In the genomic region with DNA sequence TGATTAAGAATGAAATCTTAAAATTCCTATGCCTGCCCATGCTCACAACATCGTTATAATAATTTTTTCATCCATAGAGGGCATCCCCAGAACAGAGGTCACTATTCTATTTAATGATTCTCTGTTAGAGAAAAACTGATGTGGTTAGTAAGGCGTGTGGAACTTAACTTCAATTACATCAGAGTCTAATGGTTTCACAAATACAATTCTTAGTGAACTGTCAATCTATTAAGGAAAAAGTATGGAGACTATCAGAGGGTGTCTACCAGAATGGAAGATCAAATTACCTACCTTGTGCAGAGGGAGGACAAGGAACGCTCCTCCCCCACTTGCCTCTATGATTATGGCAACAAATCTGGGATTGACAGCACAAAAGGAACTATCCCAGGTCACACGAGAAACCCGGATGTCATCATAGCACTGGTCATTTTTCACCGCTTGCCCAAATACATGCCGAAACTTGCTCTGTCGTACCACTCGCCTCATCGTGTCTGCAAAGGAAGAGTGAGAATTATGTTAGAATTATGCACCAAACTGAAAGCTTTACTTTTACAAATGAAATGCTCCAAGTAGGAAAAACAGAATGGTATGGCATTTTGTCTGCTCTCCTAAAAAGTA, we compare ENCODE assay signal across 1 cellular context.
TF ChIP-seq lines count a peak whose summit lies in the region.

No MANE protein-coding gene starts in this region.

TF ChIP-seq in K562, 482 proteins besides CTCF, POLR2A, EP300 and RAD21 (continues in another document):
- TF ChIP-seq KDM1A (IDR thresholded peaks at IDR 0.05) (peak; percentile 46 to 48; a peak in 3 of 4 replicates), PHF21A (IDR thresholded peaks at IDR 0.05; ENCODE audit: borderline replicate concordance, low read depth) (0 out of 2 replicates have a peak, but pooled peaks have one; percentile 58), ZSCAN29 (IDR thresholded peaks at IDR 0.05) (no peak), POLR2B (IDR thresholded peaks at IDR 0.05; ENCODE audit: low read depth, partially characterized antibody) (no peak), RCOR1 (IDR thresholded peaks at IDR 0.05; ENCODE audit: borderline replicate concordance in 1 of 2, low read depth in 2 of 2, low read length in 2 of 2) (0 out of 4 replicates have a peak, but pooled peaks of 1 of the 2 experiments have one; percentile 34), OTX1 (CRISPR knock-in tag; IDR thresholded peaks at IDR 0.05) (no peak), CREB1 (IDR thresholded peaks at IDR 0.05) (no peak), CREB1 (CRISPR knock-in tag; IDR thresholded peaks at IDR 0.05) (0 out of 2 replicates have a peak, but pooled peaks have one; percentile 36), YY1 (IDR thresholded peaks at IDR 0.05; ENCODE audit: borderline replicate concordance in 1 of 3, control insufficient read depth in 1 of 3, extremely low read depth in 1 of 3, insufficient read depth in 3 of 3, insufficient read length in 1 of 3, insufficient replicate concordance in 2 of 3, low read depth in 1 of 3, low read length in 2 of 3) (no peak), NCOR1 (IDR thresholded peaks at IDR 0.05) (no peak), ZBTB40 (IDR thresholded peaks at IDR 0.05) (peak; percentile 26; the same call in 1 of the 2 replicates), ZBTB40 (CRISPR knock-in tag; IDR thresholded peaks at IDR 0.05) (no peak), MEIS2 (IDR thresholded peaks at IDR 0.05; ENCODE audit: partially characterized antibody) (peak; percentile 81), NR2C2 (CRISPR knock-in tag; IDR thresholded peaks at IDR 0.05) (no peak), NR2C2 (tag; IDR thresholded peaks at IDR 0.05) (peak; percentile 55), JUND (IDR thresholded peaks at IDR 0.05; ENCODE audit: borderline replicate concordance, low read depth, low read length) (no peak), JUND (tag; IDR thresholded peaks at IDR 0.05; ENCODE audit: borderline replicate concordance, low read depth, low read length) (0 out of 3 replicates have a peak, but pooled peaks have one; percentile 20), NCOA6 (IDR thresholded peaks at IDR 0.05) (0 out of 2 replicates have a peak, but pooled peaks have one; percentile 4), MCM2 (IDR thresholded peaks at IDR 0.05; ENCODE audit: low read depth) (no peak), WHSC1 (IDR thresholded peaks at IDR 0.05; ENCODE audit: low read length) (no peak), PKNOX1 (IDR thresholded peaks at IDR 0.05) (peak; percentile 89), PBX2 (CRISPR knock-in tag; IDR thresholded peaks at IDR 0.05; ENCODE audit: low read depth) (no peak), PBX2 (tag; conservative IDR thresholded peaks at IDR 0.05; ENCODE audit: low read depth) (peak; percentile 84)
- TF ChIP-seq, protein P1, sequence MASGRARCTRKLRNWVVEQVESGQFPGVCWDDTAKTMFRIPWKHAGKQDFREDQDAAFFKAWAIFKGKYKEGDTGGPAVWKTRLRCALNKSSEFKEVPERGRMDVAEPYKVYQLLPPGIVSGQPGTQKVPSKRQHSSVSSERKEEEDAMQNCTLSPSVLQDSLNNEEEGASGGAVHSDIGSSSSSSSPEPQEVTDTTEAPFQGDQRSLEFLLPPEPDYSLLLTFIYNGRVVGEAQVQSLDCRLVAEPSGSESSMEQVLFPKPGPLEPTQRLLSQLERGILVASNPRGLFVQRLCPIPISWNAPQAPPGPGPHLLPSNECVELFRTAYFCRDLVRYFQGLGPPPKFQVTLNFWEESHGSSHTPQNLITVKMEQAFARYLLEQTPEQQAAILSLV (tag; IDR thresholded peaks at IDR 0.05): no peak
- TF ChIP-seq, protein P2, sequence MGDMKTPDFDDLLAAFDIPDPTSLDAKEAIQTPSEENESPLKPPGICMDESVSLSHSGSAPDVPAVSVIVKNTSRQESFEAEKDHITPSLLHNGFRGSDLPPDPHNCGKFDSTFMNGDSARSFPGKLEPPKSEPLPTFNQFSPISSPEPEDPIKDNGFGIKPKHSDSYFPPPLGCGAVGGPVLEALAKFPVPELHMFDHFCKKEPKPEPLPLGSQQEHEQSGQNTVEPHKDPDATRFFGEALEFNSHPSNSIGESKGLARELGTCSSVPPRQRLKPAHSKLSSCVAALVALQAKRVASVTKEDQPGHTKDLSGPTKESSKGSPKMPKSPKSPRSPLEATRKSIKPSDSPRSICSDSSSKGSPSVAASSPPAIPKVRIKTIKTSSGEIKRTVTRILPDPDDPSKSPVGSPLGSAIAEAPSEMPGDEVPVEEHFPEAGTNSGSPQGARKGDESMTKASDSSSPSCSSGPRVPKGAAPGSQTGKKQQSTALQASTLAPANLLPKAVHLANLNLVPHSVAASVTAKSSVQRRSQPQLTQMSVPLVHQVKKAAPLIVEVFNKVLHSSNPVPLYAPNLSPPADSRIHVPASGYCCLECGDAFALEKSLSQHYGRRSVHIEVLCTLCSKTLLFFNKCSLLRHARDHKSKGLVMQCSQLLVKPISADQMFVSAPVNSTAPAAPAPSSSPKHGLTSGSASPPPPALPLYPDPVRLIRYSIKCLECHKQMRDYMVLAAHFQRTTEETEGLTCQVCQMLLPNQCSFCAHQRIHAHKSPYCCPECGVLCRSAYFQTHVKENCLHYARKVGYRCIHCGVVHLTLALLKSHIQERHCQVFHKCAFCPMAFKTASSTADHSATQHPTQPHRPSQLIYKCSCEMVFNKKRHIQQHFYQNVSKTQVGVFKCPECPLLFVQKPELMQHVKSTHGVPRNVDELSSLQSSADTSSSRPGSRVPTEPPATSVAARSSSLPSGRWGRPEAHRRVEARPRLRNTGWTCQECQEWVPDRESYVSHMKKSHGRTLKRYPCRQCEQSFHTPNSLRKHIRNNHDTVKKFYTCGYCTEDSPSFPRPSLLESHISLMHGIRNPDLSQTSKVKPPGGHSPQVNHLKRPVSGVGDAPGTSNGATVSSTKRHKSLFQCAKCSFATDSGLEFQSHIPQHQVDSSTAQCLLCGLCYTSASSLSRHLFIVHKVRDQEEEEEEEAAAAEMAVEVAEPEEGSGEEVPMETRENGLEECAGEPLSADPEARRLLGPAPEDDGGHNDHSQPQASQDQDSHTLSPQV (IDR thresholded peaks at IDR 0.05): peak; percentile 21; the same call in 1 of the 2 replicates
- TF ChIP-seq, protein P3, sequence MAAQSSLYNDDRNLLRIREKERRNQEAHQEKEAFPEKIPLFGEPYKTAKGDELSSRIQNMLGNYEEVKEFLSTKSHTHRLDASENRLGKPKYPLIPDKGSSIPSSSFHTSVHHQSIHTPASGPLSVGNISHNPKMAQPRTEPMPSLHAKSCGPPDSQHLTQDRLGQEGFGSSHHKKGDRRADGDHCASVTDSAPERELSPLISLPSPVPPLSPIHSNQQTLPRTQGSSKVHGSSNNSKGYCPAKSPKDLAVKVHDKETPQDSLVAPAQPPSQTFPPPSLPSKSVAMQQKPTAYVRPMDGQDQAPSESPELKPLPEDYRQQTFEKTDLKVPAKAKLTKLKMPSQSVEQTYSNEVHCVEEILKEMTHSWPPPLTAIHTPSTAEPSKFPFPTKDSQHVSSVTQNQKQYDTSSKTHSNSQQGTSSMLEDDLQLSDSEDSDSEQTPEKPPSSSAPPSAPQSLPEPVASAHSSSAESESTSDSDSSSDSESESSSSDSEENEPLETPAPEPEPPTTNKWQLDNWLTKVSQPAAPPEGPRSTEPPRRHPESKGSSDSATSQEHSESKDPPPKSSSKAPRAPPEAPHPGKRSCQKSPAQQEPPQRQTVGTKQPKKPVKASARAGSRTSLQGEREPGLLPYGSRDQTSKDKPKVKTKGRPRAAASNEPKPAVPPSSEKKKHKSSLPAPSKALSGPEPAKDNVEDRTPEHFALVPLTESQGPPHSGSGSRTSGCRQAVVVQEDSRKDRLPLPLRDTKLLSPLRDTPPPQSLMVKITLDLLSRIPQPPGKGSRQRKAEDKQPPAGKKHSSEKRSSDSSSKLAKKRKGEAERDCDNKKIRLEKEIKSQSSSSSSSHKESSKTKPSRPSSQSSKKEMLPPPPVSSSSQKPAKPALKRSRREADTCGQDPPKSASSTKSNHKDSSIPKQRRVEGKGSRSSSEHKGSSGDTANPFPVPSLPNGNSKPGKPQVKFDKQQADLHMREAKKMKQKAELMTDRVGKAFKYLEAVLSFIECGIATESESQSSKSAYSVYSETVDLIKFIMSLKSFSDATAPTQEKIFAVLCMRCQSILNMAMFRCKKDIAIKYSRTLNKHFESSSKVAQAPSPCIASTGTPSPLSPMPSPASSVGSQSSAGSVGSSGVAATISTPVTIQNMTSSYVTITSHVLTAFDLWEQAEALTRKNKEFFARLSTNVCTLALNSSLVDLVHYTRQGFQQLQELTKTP (IDR thresholded peaks at IDR 0.05; ENCODE audit: low read depth in 1 of 2, partially characterized antibody in 2 of 2): no peak
